In the genomic region with DNA sequence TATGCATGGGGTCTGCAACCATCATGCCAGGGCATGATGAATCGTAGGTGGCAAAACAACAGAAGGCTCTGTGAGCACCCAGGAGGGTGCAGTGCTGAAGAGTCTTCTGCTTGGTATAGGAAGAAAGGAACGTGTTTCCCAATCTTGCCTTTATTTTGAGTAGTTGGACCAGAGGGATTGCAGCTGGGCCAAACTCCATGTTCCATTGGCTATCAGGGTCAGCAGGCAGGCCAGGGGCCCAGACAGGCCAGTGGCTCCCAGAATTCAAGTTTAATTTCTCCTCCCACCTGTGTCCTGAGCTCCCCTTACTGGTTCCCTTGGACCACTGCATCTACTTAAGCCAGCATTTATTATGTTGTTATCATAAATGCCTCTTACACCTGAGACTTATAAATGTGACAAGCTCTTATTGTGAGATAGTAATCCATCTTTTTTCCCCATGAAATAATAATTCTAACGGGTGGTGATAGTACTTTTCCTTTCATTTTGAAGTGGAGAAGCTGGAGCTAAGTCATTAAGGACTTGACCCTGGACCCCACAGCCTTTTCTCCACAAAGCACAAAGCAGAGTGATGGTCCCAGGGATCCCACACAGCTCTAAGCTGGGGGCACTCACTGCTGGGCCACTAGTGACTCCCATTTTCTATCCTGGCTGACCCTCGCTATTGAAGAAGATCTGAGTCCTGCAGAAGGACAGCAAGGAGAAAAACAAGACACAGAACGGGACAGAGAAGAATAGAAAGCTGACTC, we compare ENCODE assay signal across 8 cellular contexts. TPM values are rescaled to one million over a fixed set of nuclear protein-coding genes. Genes with fewer than 3 reads are reported as not detected.
A peak's percentile ranks its signal among the peaks of the same experiment; 100 is the strongest.
DNase-seq lines count a peak whose midpoint lies in the region; ATAC-seq and TF ChIP-seq lines count a peak whose summit lies in the region.

No MANE protein-coding gene starts in this region.

- POLR2A ChIA-PET in T-cell (lab: Charles Lee) = interaction anchor here (0.8 to 1.6 kb wide), 6 partner anchors 18 to 162 kb away, joined by 3 to 6 read pairs (median 3); a partner anchor contains a TSS

- H3K27me3 Mint-ChIP-seq in T-cell = no peaks in the 10 kb centered on the region

- peak overlapping the region; percentile 92 to 99 (median 97) for H3K4me3 Mint-ChIP-seq in T-cell

- H3K9me3 Mint-ChIP-seq in T-cell = peaks cover 0 to 5% (median 2%) of the 10 kb centered on the region in 3 donors

- CTCF ChIA-PET in T-cell (lab: Charles Lee) = interaction anchor here in 1 of 2 donors (0.9 to 2.1 kb wide), 3 partner anchors 12 to 47 kb away, joined by 3 to 15 read pairs (median 4); no protein-coding TSS in a partner anchor

- peaks cover 6% of the 10 kb centered on the region for H3K36me3 ChIP-seq in HAP-1 (replicated peaks)
- H3K36me3 ChIP-seq in gastroesophageal sphincter = peaks cover 0 to 21% of the 10 kb centered on the region in 2 donors

- DNase-seq in HAP-1 (ENCODE audit: low spot score in 2 of 2) = no peak
- DNase-seq in T-cell = no peak
- no peak for DNase-seq in substantia nigra (lab: John Stamatoyannopoulos, UW)
- DNase-seq in NCI-H2029 (lab: John Stamatoyannopoulos, UW) = no peak
- no peak for DNase-seq in NCI-H526 treated with DMSO at 0.1 percent for 48 hours (lab: John Stamatoyannopoulos, UW)
- DNase-seq in head of caudate nucleus = no peak
- no peak for DNase-seq in HK-2 (ENCODE audit: unreplicated experiment)

- TF ChIP-seq EP300 in gastroesophageal sphincter (IDR thresholded peaks at IDR 0.05) = no peak

- peak overlapping the region; percentile 98 to 100 for H3K27ac Mint-ChIP-seq in T-cell

- peaks cover 78 to 84% (median 80%) of the 10 kb centered on the region in 3 donors for H3K4me1 Mint-ChIP-seq in T-cell

- H3K4me3 ChIP-seq in HAP-1 (peak overlapping the region; percentile 33; the same call in 1 of the 2 replicates), gastroesophageal sphincter (peak overlapping the region; percentile 61 to 99)

- H3K36me3 Mint-ChIP-seq in T-cell = peaks cover 15% of the 10 kb centered on the region

- peak in 1 of 4 experiments; percentile 4 for ATAC-seq in T-cell (replicated peaks in 1 of 4)
- ATAC-seq in gastroesophageal sphincter = no peak

- TF ChIP-seq POLR2A in gastroesophageal sphincter (IDR thresholded peaks at IDR 0.05) = no peak

- no peaks in the 10 kb centered on the region for H3K27me3 ChIP-seq in HAP-1 (ENCODE audit: low read depth)
- H3K27me3 ChIP-seq in gastroesophageal sphincter = no peaks in the 10 kb centered on the region

- WGBS in gastroesophageal sphincter (ENCODE audit: low coverage in 1 of 2), 2 donors = 10 to 35% methylated on average over 3 of the region's 5 CpGs

- peaks cover 32% of the 10 kb centered on the region for H3K4me1 ChIP-seq in HAP-1
- H3K4me1 ChIP-seq in gastroesophageal sphincter = peaks cover 0 to 50% (median 21%) of the 10 kb centered on the region in 3 donors

- peak overlapping the region; percentile 83 to 97 (median 88) for H3K27ac ChIP-seq in gastroesophageal sphincter
- H3K27ac ChIP-seq in substantia nigra (ENCODE audit: low read depth, low read length, poor library complexity, severe bottlenecking) = peak overlapping the region; percentile 28

- H3K9me3 ChIP-seq in HAP-1 (0 out of 2 replicates have a peak, but pooled peaks cover 2% of the 10 kb centered on the region), gastroesophageal sphincter (no peaks in the 10 kb centered on the region)

- intact Hi-C loops in head of caudate nucleus (cut with DNase I) = no loop called here

- TF ChIP-seq CTCF in gastroesophageal sphincter (IDR thresholded peaks at IDR 0.05) = no peak

- in situ Hi-C loops in HAP-1 (cut with MboI; ENCODE audit: low sequenced_read_pairs) = no loop called here

RNA-seq across cellular contexts. Expression of a gene that starts 0.8 kb away (rescaled TPM):
- total RNA-seq in T-cell = 10 to 100 TPM; 20.5 to 29.3 (median 26.2) TPM
- 10 to 100 TPM in 1 of 4 donors, 1 to 10 TPM in 3; 6.1 to 10.4 (median 8.2) TPM for total RNA-seq in gastroesophageal sphincter

RNA-seq across cellular contexts. Expression of a gene that starts 31.3 kb away (rescaled TPM):
- total RNA-seq in T-cell (not detected), gastroesophageal sphincter (not detected)
